In genomic region chr1:212281589-212281988, GRCh38 we compare ENCODE assay signal across 2 cellular contexts.
TF ChIP-seq lines count a peak whose summit lies in the region.

No MANE protein-coding gene starts in this region.

TF ChIP-seq in Ishikawa, 13 proteins besides CTCF, POLR2A, EP300 and RAD21:
- TF ChIP-seq NFIC (IDR thresholded peaks at IDR 0.05) (no peak), MAX (IDR thresholded peaks at IDR 0.05) (no peak), FOXM1 (IDR thresholded peaks at IDR 0.05; ENCODE audit: borderline replicate concordance, low read depth) (no peak), TCF12 (IDR thresholded peaks at IDR 0.05; ENCODE audit: low read depth) (no peak), CEBPB (IDR thresholded peaks at IDR 0.05) (peak; percentile 52; the same call in 1 of the 2 replicates), USF1 (IDR thresholded peaks at IDR 0.05) (no peak)

TF ChIP-seq in H1, 55 proteins besides CTCF, POLR2A, EP300 and RAD21:
- no peak for TF ChIP-seq ZNF274 (IDR thresholded peaks at IDR 0.05; ENCODE audit: borderline replicate concordance, extremely low read depth, low read length)
- TF ChIP-seq EZH2 (IDR thresholded peaks at IDR 0.05; ENCODE audit: low read depth, low read length, severe bottlenecking): no peak
- TF ChIP-seq KDM1A (IDR thresholded peaks at IDR 0.05; ENCODE audit: borderline replicate concordance, low read length): no peak
- TF ChIP-seq CEBPB (IDR thresholded peaks at IDR 0.05; ENCODE audit: low read depth, low read length): peak; percentile 56; the same call in 1 of the 2 replicates
- no peak for TF ChIP-seq SAP30 (IDR thresholded peaks at IDR 0.05; ENCODE audit: insufficient read depth, insufficient replicate concordance, low read length)
